In genomic region chr1:74732071-74732946, GRCh38 we compare ENCODE assay signal across 8 cellular contexts. TPM values are rescaled to one million over a fixed set of nuclear protein-coding genes. Genes with fewer than 3 reads are reported as not detected.
DNase-seq lines count a peak whose midpoint lies in the region; ATAC-seq and TF ChIP-seq lines count a peak whose summit lies in the region.
"Not testable (repeated sequence)": the region's sequence is repeated elsewhere in the genome, so short reads cannot be mapped to it uniquely, and the experiment has no call there.

No MANE protein-coding gene starts in this region.

- H3K27me3 ChIP-seq in NT2/D1 (ENCODE audit: insufficient read depth, insufficient read length); mucosa of stomach (ENCODE audit: control insufficient read depth, insufficient read depth, low read length): not testable (repeated sequence)

- ATAC-seq in GM19467 (IDR thresholded peaks at IDR 0.05; ENCODE audit: unreplicated experiment) (peak; percentile 10), HG03064 (IDR thresholded peaks at IDR 0.05; ENCODE audit: low read depth, unreplicated experiment) (peak; percentile 11)
- peak; percentile 3 for ATAC-seq in stimulated activated naive CD8-positive, alpha-beta T cell treated with anti-CD3 and anti-CD28 coated beads, Interleukin-15, Interleukin-2, amounts not matched to agents 100 U/mL and 50 U/mL, for 24 hours

- H3K4me1 ChIP-seq in NT2/D1 (ENCODE audit: insufficient read depth, insufficient read length): not testable (repeated sequence)
- H3K4me1 ChIP-seq in mucosa of stomach (ENCODE audit: control insufficient read depth, insufficient read depth, low read length): peaks cover 16% of the 10 kb centered on the region

- DNase-seq in COLO668 (lab: John Stamatoyannopoulos, UW; ENCODE audit: unreplicated experiment): peak; percentile 52
- DNase-seq in NT2/D1 (ENCODE audit: low read depth, low spot score); fibroblast of the aortic adventitia (ENCODE audit: low read depth): not testable (repeated sequence)
- DNase-seq in activated naive CD4-positive, alpha-beta T cell treated with Interleukin-2 at 50 U/mL for 16 hours: peak; percentile 21
- peak; percentile 35 for DNase-seq in stimulated activated naive CD8-positive, alpha-beta T cell treated with anti-CD3 and anti-CD28 coated beads, Interleukin-15, Interleukin-2, amounts not matched to agents 100 U/mL and 50 U/mL, for 24 hours

- peaks cover 49% of the 10 kb centered on the region for H3K36me3 ChIP-seq in NT2/D1 (ENCODE audit: insufficient read depth, insufficient read length, low read length)
- not testable (repeated sequence) for H3K36me3 ChIP-seq in mucosa of stomach (ENCODE audit: control insufficient read depth, insufficient read depth, low read length)

- H3K4me3 ChIP-seq in NT2/D1 (ENCODE audit: insufficient read length, low read depth) (peak overlapping the region; percentile 82), fibroblast of the aortic adventitia (ENCODE audit: low read depth, low read length) (peak overlapping the region; percentile 96), mucosa of stomach (ENCODE audit: low read length) (peak overlapping the region; percentile 99)

- H3K9me3 ChIP-seq in NT2/D1 (ENCODE audit: insufficient read depth, low read length): peaks cover 18% of the 10 kb centered on the region
- not testable (repeated sequence) for H3K9me3 ChIP-seq in mucosa of stomach (ENCODE audit: control insufficient read depth, low read length)

- peak overlapping the region; percentile 88 for H3K9ac ChIP-seq in NT2/D1 (ENCODE audit: insufficient read length, low read depth)
- peak overlapping the region; percentile 89 for H3K9ac ChIP-seq in mucosa of stomach (ENCODE audit: low read length)

- not testable (repeated sequence) for TF ChIP-seq CTCF in fibroblast of the aortic adventitia (IDR thresholded peaks at IDR 0.05; ENCODE audit: insufficient read depth, low read length)

RNA-seq across cellular contexts. Expression of gene CRYZ, which starts 0.5 kb away (rescaled TPM):
- total RNA-seq in fibroblast of the aortic adventitia (ENCODE audit: low replicate concordance): 31.4 and 51.3 TPM in 2 replicates

RNA-seq across cellular contexts. Expression of gene TYW3, which starts 0.6 kb away (rescaled TPM):
- 19.2 and 19.6 TPM in 2 replicates for total RNA-seq in fibroblast of the aortic adventitia (ENCODE audit: low replicate concordance)

RNA-seq across cellular contexts. Expression of gene ERICH3, which starts 58.7 kb away (rescaled TPM):
- total RNA-seq in fibroblast of the aortic adventitia (ENCODE audit: low replicate concordance): not detected in 2 replicates
